Comparison of ENCODE assay signal across 29 cellular contexts in the genomic region with DNA sequence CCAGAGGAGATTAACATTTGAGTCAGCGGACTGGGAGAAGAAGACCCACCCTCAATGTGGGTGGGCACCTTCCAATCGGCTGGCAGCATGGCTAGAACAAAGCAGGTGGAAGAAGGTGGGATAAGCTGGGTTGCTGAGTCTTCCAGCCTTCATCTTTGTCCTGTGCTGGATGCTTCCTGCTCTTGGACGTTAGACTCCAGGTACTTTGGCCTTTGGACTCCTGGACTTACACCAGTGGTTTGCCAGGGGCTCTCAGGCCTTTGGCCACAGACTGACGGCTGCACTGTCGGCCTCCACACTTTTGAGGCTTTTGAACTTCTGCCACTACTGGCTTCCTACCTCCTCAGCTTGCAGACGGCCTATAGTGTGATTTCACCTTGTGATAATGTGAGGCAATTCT. TPM values are rescaled to one million over a fixed set of nuclear protein-coding genes. Genes with fewer than 3 reads are reported as not detected.
DNase-seq lines count a peak whose midpoint lies in the region; ATAC-seq, FAIRE-seq and TF ChIP-seq lines count a peak whose summit lies in the region.
"Had no signal": no experiment of that assay in that cellular context is flagged by ENCODE, and none has a peak within 500 bp of the region (broad histone marks: within the 10 kb centered on the region; RNA-seq: fewer than 3 reads in every experiment).

No MANE protein-coding gene starts in this region.

- no peak for TF ChIP-seq CTCF in liver (IDR thresholded peaks at IDR 0.05; ENCODE audit: low read depth, low read length, missing input control)

- no peak overlapping the region for H3K9ac ChIP-seq in liver (ENCODE audit: low read depth in 1 of 2, low read length in 2 of 2)
- H3K9ac ChIP-seq: BLaER1 had no signal

- H3K27ac ChIP-seq in liver (ENCODE audit: low read depth in 1 of 2, low read length in 2 of 2) (no peak overlapping the region), small intestine (ENCODE audit: low read depth in 1 of 2, low read length in 1 of 2) (no peak overlapping the region)
- H3K27ac ChIP-seq: BLaER1 had no signal

- no peaks in the 10 kb centered on the region for H3K4me1 ChIP-seq in liver (ENCODE audit: control insufficient read depth in 4 of 4, insufficient read depth in 4 of 4, low read length in 3 of 4)
- H3K4me1 ChIP-seq in small intestine (ENCODE audit: control insufficient read depth in 2 of 2, insufficient read depth in 1 of 2, low read depth in 1 of 2, low read length in 1 of 2), result no peaks in the 10 kb centered on the region
- H3K4me1 ChIP-seq: BE2C had no signal

- H3K36me3 ChIP-seq in liver (ENCODE audit: control insufficient read depth in 4 of 4, insufficient read depth in 3 of 4, low read depth in 1 of 4, low read length in 3 of 4) (no peaks in the 10 kb centered on the region), small intestine (ENCODE audit: control insufficient read depth in 2 of 2, insufficient read depth in 2 of 2, low read length in 2 of 2) (no peaks in the 10 kb centered on the region)
- H3K36me3 ChIP-seq: BE2C, BLaER1 had no signal

- FAIRE-seq in small intestine (lab: Jason Lieb, UNC), result no peak
- FAIRE-seq: A204.1, GM12878, GM12892, GM18507 had no signal

- TF ChIP-seq POLR2A in erythroblast (IDR thresholded peaks at IDR 0.05; ENCODE audit: low read length), result no peak

- H3K9me3 ChIP-seq in liver (ENCODE audit: control insufficient read depth in 4 of 4, low read length in 3 of 4) (no peaks in the 10 kb centered on the region), small intestine (ENCODE audit: control insufficient read depth, low read depth) (no peaks in the 10 kb centered on the region)
- H3K9me3 ChIP-seq: BE2C, BLaER1 had no signal

- 58% methylated on average over 6 of the region's 6 CpGs for WGBS in liver
- 42 to 73% (median 43%) methylated on average over 6 of the region's 6 CpGs for WGBS in small intestine, 3 donors

- no peak for DNase-seq in left colon
- peak; percentile 5 for DNase-seq in small intestine
- no peak for DNase-seq in HPDE6-E6E7 (ENCODE audit: extremely low spot score)
- no peak for DNase-seq in erythroblast (lab: John Stamatoyannopoulos, UW)
- DNase-seq: 8988T; ACHN; BE2C; C1 segment of cervical spinal cord; CD4-positive, alpha-beta memory T cell; CD4-positive, CD25-positive, alpha-beta regulatory T cell; CD8-positive, alpha-beta memory T cell; COR-L47; DMS 273 treated with DMSO at 0.1 percent for 48 hours; DMS153; DMS53; DMS79; DND-41; EL; GDM1 had no signal

- intact Hi-C loops in left colon (cut with DNase I, micrococcal nuclease), result no loop called here

- TF ChIP-seq RAD21 in liver (IDR thresholded peaks at IDR 0.05), result no peak

- H3K27me3 ChIP-seq in liver (ENCODE audit: control insufficient read depth in 4 of 4, insufficient read depth in 4 of 4, low read length in 3 of 4), result no peaks in the 10 kb centered on the region
- H3K27me3 ChIP-seq in small intestine (ENCODE audit: control insufficient read depth in 2 of 2, insufficient read depth in 2 of 2, low read length in 2 of 2), result no peaks in the 10 kb centered on the region
- H3K27me3 ChIP-seq: BLaER1 had no signal

- H3K4me3 ChIP-seq in liver (ENCODE audit: low read depth in 1 of 3, low read length in 3 of 3), result no peak overlapping the region
- no peak overlapping the region for H3K4me3 ChIP-seq in small intestine (ENCODE audit: low read depth in 1 of 2, low read length in 2 of 2)
- H3K4me3 ChIP-seq: BLaER1, GM12878 had no signal

- peak; percentile 27 for ATAC-seq in left colon
- no peak for ATAC-seq in HG03159 (IDR thresholded peaks at IDR 0.05; ENCODE audit: unreplicated experiment)
- ATAC-seq: GM12878 had no signal

TF ChIP-seq in liver, 16 proteins besides CTCF, POLR2A, EP300 and RAD21:
- TF ChIP-seq, protein P1, sequence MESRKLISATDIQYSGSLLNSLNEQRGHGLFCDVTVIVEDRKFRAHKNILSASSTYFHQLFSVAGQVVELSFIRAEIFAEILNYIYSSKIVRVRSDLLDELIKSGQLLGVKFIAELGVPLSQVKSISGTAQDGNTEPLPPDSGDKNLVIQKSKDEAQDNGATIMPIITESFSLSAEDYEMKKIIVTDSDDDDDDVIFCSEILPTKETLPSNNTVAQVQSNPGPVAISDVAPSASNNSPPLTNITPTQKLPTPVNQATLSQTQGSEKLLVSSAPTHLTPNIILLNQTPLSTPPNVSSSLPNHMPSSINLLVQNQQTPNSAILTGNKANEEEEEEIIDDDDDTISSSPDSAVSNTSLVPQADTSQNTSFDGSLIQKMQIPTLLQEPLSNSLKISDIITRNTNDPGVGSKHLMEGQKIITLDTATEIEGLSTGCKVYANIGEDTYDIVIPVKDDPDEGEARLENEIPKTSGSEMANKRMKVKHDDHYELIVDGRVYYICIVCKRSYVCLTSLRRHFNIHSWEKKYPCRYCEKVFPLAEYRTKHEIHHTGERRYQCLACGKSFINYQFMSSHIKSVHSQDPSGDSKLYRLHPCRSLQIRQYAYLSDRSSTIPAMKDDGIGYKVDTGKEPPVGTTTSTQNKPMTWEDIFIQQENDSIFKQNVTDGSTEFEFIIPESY (IDR thresholded peaks at IDR 0.05), result no peak
- peak; percentile 35 to 78 for TF ChIP-seq HNF4A (conservative IDR thresholded peaks at IDR 0.05)
TF ChIP-seq in liver: peak in this region for 1.

RNA-seq across cellular contexts. Expression of a gene that starts 50.8 kb away (rescaled TPM):
- total RNA-seq in left colon (100 to 1,000 TPM; 149 to 152 TPM), liver (under 1 TPM; under 0.01 to 0.93 TPM)
- polyA plus RNA-seq in liver (under 1 TPM; 0.02 to 0.06 TPM), small intestine (10 to 100 TPM in 2 of 3 donors, 1 to 10 TPM in 1; 5.3 to 43.2 (median 18.4) TPM)
- total RNA-seq: Daoy, G401 had no signal
- polyA plus RNA-seq: AG04450 had no signal

Comparison
In these comparisons a context has a peak if more than half of its experiments do, and no peak if none do; other contexts are left out.
1. RNA of a gene that starts 50.8 kb away (total RNA-seq): 149 to 152 TPM in left colon; under 0.01 to 0.93 TPM in liver; every median in the first group is over 10 times any median in the second.